ENCODE assay signal across 11 cellular contexts in the genomic region with DNA sequence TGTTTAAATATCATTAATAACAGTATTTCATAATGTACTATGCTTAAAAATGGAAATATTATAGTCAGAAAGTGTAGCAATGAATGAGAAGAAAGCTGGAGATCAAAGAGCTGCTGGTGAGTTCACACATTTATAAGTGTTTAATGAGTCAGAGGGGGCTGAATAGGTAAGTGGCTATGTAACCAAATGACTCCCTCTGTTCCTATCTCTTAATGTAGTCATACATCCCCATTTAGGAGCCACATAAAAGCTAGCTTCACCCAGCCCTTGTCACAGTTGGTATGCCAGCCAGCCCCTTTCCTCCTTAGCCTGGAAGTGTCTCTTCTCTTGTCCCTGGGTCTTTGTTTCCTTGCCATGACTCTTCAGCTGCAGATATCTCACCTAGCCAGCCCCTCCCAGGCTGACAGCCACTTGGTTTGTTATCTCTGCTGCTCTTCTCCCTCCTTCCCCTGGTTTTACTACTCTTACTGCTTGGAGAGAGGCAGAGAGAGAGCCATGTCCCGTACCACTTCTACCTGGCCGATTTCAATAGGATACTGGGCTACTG.
"Had no signal": no experiment of that assay in that cellular context is flagged by ENCODE, and none has a peak within 500 bp of the region (broad histone marks: within the 10 kb centered on the region; RNA-seq: fewer than 3 reads in every experiment).

No MANE protein-coding gene starts in this region.

- DNase-seq: activated B cell treated with CpG ODN at 0.5 μM for 24 hours; activated CD4-positive, alpha-beta T cell treated with anti-CD3 and anti-CD28 coated beads, Interleukin-2, amount 50 U/mL, for 1 hour; amniotic stem cell; effector memory CD4-positive, alpha-beta T cell; hippocampal formation; kidney glomerular epithelial cell; lower lobe of right lung; naive thymus-derived CD4-positive, alpha-beta T cell; stimulated activated CD4-positive, alpha-beta T cell treated with anti-CD3 and anti-CD28 coated beads, Interleukin-4, amount 100 ng/mL, for 4 hours; stimulated activated naive CD8-positive, alpha-beta T cell treated with anti-CD3 and anti-CD28 coated beads, Interleukin-15, amount 100 ng/mL, for 72 hours; testis had no signal

- ATAC-seq: lower lobe of right lung; naive thymus-derived CD4-positive, alpha-beta T cell; stimulated activated naive CD8-positive, alpha-beta T cell treated with anti-CD3 and anti-CD28 coated beads, Interleukin-15, amount 100 ng/mL, for 72 hours had no signal
